Comparison of ENCODE assay signal across 1 cellular context in genomic region chr21:37267269-37268185, GRCh38.
A peak's percentile ranks its signal among the peaks of the same experiment; 100 is the strongest.
TF ChIP-seq lines count a peak whose summit lies in the region.

Gene VPS26C (minus strand): TSS chr21:37267334. CDS start chr21:37267294, 40 bp downstream.

TF ChIP-seq in K562, 482 proteins besides CTCF, POLR2A, EP300 and RAD21 (continued from another document and continues in another):
- TF ChIP-seq ZNF280A (IDR thresholded peaks at IDR 0.05; ENCODE audit: low read depth, partially characterized antibody) = no peak
- no peak for TF ChIP-seq ZNF398 (CRISPR knock-in tag; IDR thresholded peaks at IDR 0.05)
- TF ChIP-seq SREBF2 (CRISPR knock-in tag; IDR thresholded peaks at IDR 0.05) = no peak
- TF ChIP-seq POLR2H (tag; IDR thresholded peaks at IDR 0.05; ENCODE audit: low read depth) = peak; percentile 95
- no peak for TF ChIP-seq ZNF347 (CRISPR knock-in tag; IDR thresholded peaks at IDR 0.05; ENCODE audit: low read depth)
- peak; percentile 92 for TF ChIP-seq ZNF766 (CRISPR knock-in tag; conservative IDR thresholded peaks at IDR 0.05)
- TF ChIP-seq ZNF133 (CRISPR knock-in tag; IDR thresholded peaks at IDR 0.05) = no peak
- TF ChIP-seq ERF (CRISPR knock-in tag; IDR thresholded peaks at IDR 0.05) = peak; percentile 91
- TF ChIP-seq ZKSCAN3 (CRISPR knock-in tag; IDR thresholded peaks at IDR 0.05) = no peak
- TF ChIP-seq CREB3L1 (IDR thresholded peaks at IDR 0.05; ENCODE audit: borderline replicate concordance, low read depth) = peak; percentile 86
- no peak for TF ChIP-seq PREB (CRISPR knock-in tag; IDR thresholded peaks at IDR 0.05)
- TF ChIP-seq XRCC3 (IDR thresholded peaks at IDR 0.05) = no peak
- no peak for TF ChIP-seq ZNF184 (CRISPR knock-in tag; IDR thresholded peaks at IDR 0.05)
- no peak for TF ChIP-seq ARHGAP35 (IDR thresholded peaks at IDR 0.05; ENCODE audit: partially characterized antibody)
- no peak for TF ChIP-seq HMG20A (CRISPR knock-in tag; conservative IDR thresholded peaks at IDR 0.05)
- no peak for TF ChIP-seq ZNF174 (CRISPR knock-in tag; IDR thresholded peaks at IDR 0.05)
- no peak for TF ChIP-seq STAG1 (CRISPR knock-in tag; IDR thresholded peaks at IDR 0.05; ENCODE audit: borderline replicate concordance)
- no peak; the same call in 1 of the 2 replicates for TF ChIP-seq LARP7 (IDR thresholded peaks at IDR 0.05)
- peak; percentile 66 for TF ChIP-seq DMBX1 (CRISPR knock-in tag; IDR thresholded peaks at IDR 0.05; ENCODE audit: borderline replicate concordance)
- peak; percentile 80 for TF ChIP-seq LEF1 (IDR thresholded peaks at IDR 0.05)
- no peak for TF ChIP-seq ID3 (CRISPR knock-in tag; IDR thresholded peaks at IDR 0.05)
- TF ChIP-seq ID3 (tag; IDR thresholded peaks at IDR 0.05) = peak; percentile 92
- no peak; the same call in 1 of the 2 replicates for TF ChIP-seq DIDO1 (tag; IDR thresholded peaks at IDR 0.05; ENCODE audit: low read depth)
- peak; percentile 45 for TF ChIP-seq CHD2 (IDR thresholded peaks at IDR 0.05; ENCODE audit: low read depth, low read length)
- TF ChIP-seq TRIM28 (IDR thresholded peaks at IDR 0.05) = peak; percentile 68
- no peak for TF ChIP-seq CHD4 (IDR thresholded peaks at IDR 0.05; ENCODE audit: insufficient read depth, insufficient replicate concordance, low read depth, low read length, poor library complexity, severe bottlenecking)
- TF ChIP-seq ZNF57 (CRISPR knock-in tag; IDR thresholded peaks at IDR 0.05) = no peak
- peak in 1 of 2 experiments; percentile 24; a peak in 2 of 4 replicates for TF ChIP-seq SIX5 (IDR thresholded peaks at IDR 0.05; ENCODE audit: borderline replicate concordance in 1 of 2, insufficient read depth in 1 of 2, low read depth in 1 of 2, low read length in 2 of 2)
- TF ChIP-seq ATF2 (CRISPR knock-in tag; IDR thresholded peaks at IDR 0.05) = no peak
- TF ChIP-seq SMARCB1 (IDR thresholded peaks at IDR 0.05; ENCODE audit: insufficient read length, low read depth) = no peak
- TF ChIP-seq ZNF140 (CRISPR knock-in tag; IDR thresholded peaks at IDR 0.05) = no peak
- TF ChIP-seq PHB2 (IDR thresholded peaks at IDR 0.05; ENCODE audit: low read depth) = no peak
- TF ChIP-seq TARDBP (IDR thresholded peaks at IDR 0.05) = peak; percentile 60
- TF ChIP-seq PURB (CRISPR knock-in tag; IDR thresholded peaks at IDR 0.05; ENCODE audit: low read depth) = no peak
- no peak for TF ChIP-seq CUX1 (CRISPR knock-in tag; IDR thresholded peaks at IDR 0.05)
- no peak for TF ChIP-seq TRIM25 (IDR thresholded peaks at IDR 0.05; ENCODE audit: borderline replicate concordance)
- TF ChIP-seq RFX1 (IDR thresholded peaks at IDR 0.05) = no peak
- TF ChIP-seq ELK3 (CRISPR knock-in tag; IDR thresholded peaks at IDR 0.05) = no peak
- peak; percentile 25; the same call in 1 of the 2 replicates for TF ChIP-seq E2F4 (CRISPR knock-in tag; IDR thresholded peaks at IDR 0.05; ENCODE audit: low read depth)
- TF ChIP-seq FOXK2 (conservative IDR thresholded peaks at IDR 0.05 in 1 of 2, IDR thresholded peaks at IDR 0.05 in 1 of 2; ENCODE audit: low read depth in 2 of 2) = peak; percentile 94 to 95
- peak; percentile 98 for TF ChIP-seq POLR2G (IDR thresholded peaks at IDR 0.05; ENCODE audit: low read depth, low read length)
- TF ChIP-seq SNIP1 (IDR thresholded peaks at IDR 0.05; ENCODE audit: low read depth) = no peak
- no peak for TF ChIP-seq ZNF197 (CRISPR knock-in tag; IDR thresholded peaks at IDR 0.05; ENCODE audit: low read depth)
- no peak for TF ChIP-seq SMAD3 (CRISPR knock-in tag; conservative IDR thresholded peaks at IDR 0.05)
- TF ChIP-seq ZNF668 (CRISPR knock-in tag; IDR thresholded peaks at IDR 0.05) = 0 out of 2 replicates have a peak, but pooled peaks have one; percentile 47
- TF ChIP-seq ZKSCAN8 (CRISPR knock-in tag; IDR thresholded peaks at IDR 0.05) = no peak
- TF ChIP-seq NEUROD1 (IDR thresholded peaks at IDR 0.05; ENCODE audit: borderline replicate concordance, low read depth, low read length, partially characterized antibody) = peak; percentile 1
- no peak for TF ChIP-seq KAT2B (IDR thresholded peaks at IDR 0.05; ENCODE audit: low read depth, low read length)
- no peak for TF ChIP-seq NFIX (CRISPR knock-in tag; IDR thresholded peaks at IDR 0.05; ENCODE audit: low read depth)
- peak; percentile 67; the same call in 1 of the 2 replicates for TF ChIP-seq ZNF431 (CRISPR knock-in tag; IDR thresholded peaks at IDR 0.05)
- TF ChIP-seq ZNF217 (CRISPR knock-in tag; IDR thresholded peaks at IDR 0.05) = no peak
- TF ChIP-seq KDM5B (IDR thresholded peaks at IDR 0.05; ENCODE audit: insufficient replicate concordance, low read depth, low read length) = peak; percentile 71
